1 cellular context compared by ENCODE assay signal in genomic region chr7:156666368-156667109, GRCh38.
TF ChIP-seq lines count a peak whose summit lies in the region.

No MANE protein-coding gene starts in this region.

TF ChIP-seq in HepG2, 621 proteins besides CTCF, POLR2A, EP300 and RAD21 (continued from another document and continues in another):
- TF ChIP-seq RXRA (CRISPR knock-in tag; IDR thresholded peaks at IDR 0.05): peak; percentile 82; the same call in 1 of the 2 replicates
- TF ChIP-seq KAT2B (IDR thresholded peaks at IDR 0.05; ENCODE audit: borderline replicate concordance, low read depth, low read length): no peak
- peak; percentile 51 for TF ChIP-seq PATZ1 (CRISPR knock-in tag; IDR thresholded peaks at IDR 0.05)
- no peak for TF ChIP-seq SMC3 (IDR thresholded peaks at IDR 0.05; ENCODE audit: low read length)
- TF ChIP-seq TFDP2 (CRISPR knock-in tag; IDR thresholded peaks at IDR 0.05): no peak
- peak; percentile 14; the same call in 1 of the 2 replicates for TF ChIP-seq CBX5 (CRISPR knock-in tag; IDR thresholded peaks at IDR 0.05; ENCODE audit: borderline replicate concordance)
- TF ChIP-seq ZNF18 (CRISPR knock-in tag; IDR thresholded peaks at IDR 0.05; ENCODE audit: insufficient replicate concordance): no peak
- TF ChIP-seq ISX (CRISPR knock-in tag; conservative IDR thresholded peaks at IDR 0.05): no peak
- TF ChIP-seq ZBTB7B (CRISPR knock-in tag; IDR thresholded peaks at IDR 0.05): peak; percentile 76; the same call in 1 of the 2 replicates
- TF ChIP-seq SOX13 (IDR thresholded peaks at IDR 0.05): peak; percentile 59
- peak in 1 of 2 experiments; percentile 84; a peak in 2 of 4 replicates for TF ChIP-seq SOX13 (CRISPR knock-in tag; conservative IDR thresholded peaks at IDR 0.05 in 1 of 2, IDR thresholded peaks at IDR 0.05 in 1 of 2)
- peak; percentile 94 for TF ChIP-seq RERE (CRISPR knock-in tag; IDR thresholded peaks at IDR 0.05; ENCODE audit: low read depth)
- peak; percentile 67; the same call in 1 of the 2 replicates for TF ChIP-seq FOXJ3 (CRISPR knock-in tag; IDR thresholded peaks at IDR 0.05; ENCODE audit: borderline replicate concordance)
- no peak for TF ChIP-seq BCLAF1 (IDR thresholded peaks at IDR 0.05)
- no peak for TF ChIP-seq POLR2AphosphoS5 (IDR thresholded peaks at IDR 0.05; ENCODE audit: low read depth, low read length)
- no peak for TF ChIP-seq SMAD1 (CRISPR knock-in tag; IDR thresholded peaks at IDR 0.05; ENCODE audit: borderline replicate concordance, low read depth)
- 0 out of 2 replicates have a peak, but pooled peaks have one; percentile 20 for TF ChIP-seq ZSCAN9 (CRISPR knock-in tag; IDR thresholded peaks at IDR 0.05; ENCODE audit: borderline replicate concordance)
- no peak for TF ChIP-seq ZNF737 (CRISPR knock-in tag; IDR thresholded peaks at IDR 0.05; ENCODE audit: borderline replicate concordance)
- no peak for TF ChIP-seq ZNF451 (CRISPR knock-in tag; IDR thresholded peaks at IDR 0.05)
- TF ChIP-seq KDM3A (CRISPR knock-in tag; IDR thresholded peaks at IDR 0.05; ENCODE audit: low read depth): no peak
- TF ChIP-seq PITX1 (CRISPR knock-in tag; IDR thresholded peaks at IDR 0.05): peak; percentile 80
- TF ChIP-seq ZNF652 (CRISPR knock-in tag; IDR thresholded peaks at IDR 0.05; ENCODE audit: borderline replicate concordance, low read depth): no peak
- TF ChIP-seq GMEB1 (CRISPR knock-in tag; IDR thresholded peaks at IDR 0.05; ENCODE audit: borderline replicate concordance): no peak
- TF ChIP-seq CBX1 (IDR thresholded peaks at IDR 0.05; ENCODE audit: low read depth): no peak
- no peak for TF ChIP-seq DRAP1 (CRISPR knock-in tag; IDR thresholded peaks at IDR 0.05)
- 0 out of 2 replicates have a peak, but pooled peaks have one; percentile 15 for TF ChIP-seq ZBTB33 (CRISPR knock-in tag; IDR thresholded peaks at IDR 0.05)
- TF ChIP-seq ZNF331 (CRISPR knock-in tag; IDR thresholded peaks at IDR 0.05): 0 out of 2 replicates have a peak, but pooled peaks have one; percentile 43
- TF ChIP-seq TEF (CRISPR knock-in tag; IDR thresholded peaks at IDR 0.05): no peak
- no peak for TF ChIP-seq U2AF2 (IDR thresholded peaks at IDR 0.05; ENCODE audit: low read depth, low read length)
- TF ChIP-seq UBTF (CRISPR knock-in tag; IDR thresholded peaks at IDR 0.05): no peak
- no peak for TF ChIP-seq ZNF878 (CRISPR knock-in tag; IDR thresholded peaks at IDR 0.05)
- TF ChIP-seq ZNF7 (CRISPR knock-in tag; IDR thresholded peaks at IDR 0.05): no peak
- TF ChIP-seq TBX3 (IDR thresholded peaks at IDR 0.05; ENCODE audit: borderline replicate concordance): peak; percentile 75; the same call in 1 of the 2 replicates
- 0 out of 2 replicates have a peak, but pooled peaks have one; percentile 21 for TF ChIP-seq ZNF614 (CRISPR knock-in tag; IDR thresholded peaks at IDR 0.05; ENCODE audit: borderline replicate concordance)
- no peak for TF ChIP-seq MED13 (CRISPR knock-in tag; IDR thresholded peaks at IDR 0.05)
- TF ChIP-seq ZNF772 (CRISPR knock-in tag; IDR thresholded peaks at IDR 0.05): no peak
- 0 out of 2 replicates have a peak, but pooled peaks have one; percentile 35 for TF ChIP-seq DPF2 (CRISPR knock-in tag; IDR thresholded peaks at IDR 0.05; ENCODE audit: borderline replicate concordance, low read depth)
- peak; percentile 86 for TF ChIP-seq NR2F2 (IDR thresholded peaks at IDR 0.05; ENCODE audit: borderline replicate concordance, low read depth)
